ENCODE assay signal across 14 cellular contexts in the genomic region with DNA sequence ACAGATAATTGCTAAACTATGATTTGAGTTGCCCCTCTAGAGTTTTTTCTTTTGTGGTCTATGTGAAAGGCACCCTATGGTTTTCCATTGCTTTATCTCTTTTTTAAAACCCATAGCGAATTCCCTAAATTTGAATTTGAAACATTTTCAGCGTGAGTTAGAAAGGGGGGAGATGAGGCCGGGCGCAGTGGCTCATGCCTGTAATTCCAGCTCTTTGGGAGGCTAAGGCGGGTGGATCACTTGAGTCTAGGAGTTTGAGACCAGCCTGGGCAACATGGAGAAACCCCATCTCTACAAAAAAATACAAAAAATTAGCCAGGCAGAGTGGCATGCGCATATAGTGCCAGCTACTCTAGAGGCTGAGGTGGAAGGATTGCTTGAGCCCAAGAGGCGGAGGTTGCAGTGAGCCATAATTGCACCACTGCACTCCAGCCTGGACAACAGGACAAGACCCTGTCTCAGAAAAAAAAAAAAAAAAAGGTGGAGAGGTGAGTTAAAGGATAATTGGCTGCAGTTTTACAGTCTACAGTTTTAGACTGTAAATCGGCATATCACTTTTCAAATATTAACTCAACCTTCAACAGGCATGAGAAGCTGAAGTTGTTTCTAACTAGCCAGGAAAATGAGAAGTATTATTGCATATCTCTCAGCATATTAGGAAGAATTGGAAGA.
"Had no signal": no experiment of that assay in that cellular context is flagged by ENCODE, and none has a peak within 500 bp of the region (broad histone marks: within the 10 kb centered on the region; RNA-seq: fewer than 3 reads in every experiment).

No MANE protein-coding gene starts in this region.

- H3K27ac Mint-ChIP-seq: activated T-helper 1 cell treated with anti-CD3 and anti-CD28 coated beads, Interleukin-12 subunit alpha, Interleukin-12 subunit beta, Interleukin-2, Interleukin-4 antibody, amounts not matched to agents 30 ng/mL and 10 ng/mL and 1 ng/mL, durations not matched to agents 14 hours and 24 hours and 36 hours had no signal

- FAIRE-seq: kidney, TTC549 had no signal

- DNase-seq: activated CD4-positive, alpha-beta T cell treated with anti-CD3 and anti-CD28 coated beads, Interleukin-2, amount 50 U/mL, for 1 hour; activated naive CD4-positive, alpha-beta T cell treated with Interleukin-2 at 50 U/mL for 16 hours; anterior cingulate cortex; cerebellar nuclear complex; effector memory CD4-positive, alpha-beta T cell; foreskin fibroblast; hypothalamus; kidney; stimulated activated CD4-positive, alpha-beta T cell treated with anti-CD3 and anti-CD28 coated beads, Interleukin-2, amount 100 ng/mL, for 48 hours; stimulated activated naive CD4-positive, alpha-beta T cell treated with Interleukin-2 at 50 U/mL for 16 hours; T-helper 2 cell had no signal

- H3K4me3 Mint-ChIP-seq: activated T-helper 1 cell treated with anti-CD3 and anti-CD28 coated beads, Interleukin-12 subunit alpha, Interleukin-12 subunit beta, Interleukin-2, Interleukin-4 antibody, amounts not matched to agents 30 ng/mL and 10 ng/mL and 1 ng/mL, durations not matched to agents 14 hours and 24 hours and 36 hours had no signal

- H3K9me3 Mint-ChIP-seq: activated T-helper 1 cell treated with anti-CD3 and anti-CD28 coated beads, Interleukin-12 subunit alpha, Interleukin-12 subunit beta, Interleukin-2, Interleukin-4 antibody, amounts not matched to agents 30 ng/mL and 10 ng/mL and 1 ng/mL, durations not matched to agents 14 hours and 24 hours and 36 hours had no signal

- H3K4me1 ChIP-seq: parathyroid adenoma had no signal
